In the genomic region with DNA sequence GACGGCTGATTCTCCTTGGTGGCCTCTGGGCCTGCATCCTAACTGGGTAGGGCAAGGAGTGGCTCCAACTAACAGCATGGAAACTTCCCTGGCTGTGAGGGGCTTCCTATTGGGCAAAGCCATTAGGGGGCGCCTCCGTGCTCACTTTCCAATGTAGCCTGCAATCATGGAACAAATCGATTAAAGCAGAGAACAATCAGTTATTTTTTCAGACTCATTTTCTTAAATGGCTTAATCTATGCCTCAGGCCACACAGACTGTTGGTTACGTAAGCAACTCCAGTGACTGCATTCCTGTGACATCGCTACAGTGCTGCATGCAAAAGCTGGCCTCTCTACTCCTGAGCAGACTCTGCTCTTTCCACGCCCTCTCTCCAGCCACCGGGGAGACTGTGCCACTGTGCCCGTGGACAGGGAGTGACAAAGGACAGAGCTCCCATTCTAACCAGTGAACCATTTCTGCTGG, we compare ENCODE assay signal across 1 cellular context.
TF ChIP-seq lines count a peak whose summit lies in the region.

No MANE protein-coding gene starts in this region.

TF ChIP-seq in GM12878, 131 proteins besides CTCF, POLR2A, EP300 and RAD21:
- TF ChIP-seq SIX5 (IDR thresholded peaks at IDR 0.05; ENCODE audit: low read depth, low read length, severe bottlenecking) = no peak
